In genomic region chr9:91676042-91676441, GRCh38 we compare ENCODE assay signal across 1 cellular context.
TF ChIP-seq lines count a peak whose summit lies in the region.

No MANE protein-coding gene starts in this region.

TF ChIP-seq in SK-N-SH treated with all-trans-retinoic acid at 6 μM for 48 hours, 23 proteins besides CTCF, POLR2A, EP300 and RAD21 (continued from another document):
- TF ChIP-seq, protein P1, sequence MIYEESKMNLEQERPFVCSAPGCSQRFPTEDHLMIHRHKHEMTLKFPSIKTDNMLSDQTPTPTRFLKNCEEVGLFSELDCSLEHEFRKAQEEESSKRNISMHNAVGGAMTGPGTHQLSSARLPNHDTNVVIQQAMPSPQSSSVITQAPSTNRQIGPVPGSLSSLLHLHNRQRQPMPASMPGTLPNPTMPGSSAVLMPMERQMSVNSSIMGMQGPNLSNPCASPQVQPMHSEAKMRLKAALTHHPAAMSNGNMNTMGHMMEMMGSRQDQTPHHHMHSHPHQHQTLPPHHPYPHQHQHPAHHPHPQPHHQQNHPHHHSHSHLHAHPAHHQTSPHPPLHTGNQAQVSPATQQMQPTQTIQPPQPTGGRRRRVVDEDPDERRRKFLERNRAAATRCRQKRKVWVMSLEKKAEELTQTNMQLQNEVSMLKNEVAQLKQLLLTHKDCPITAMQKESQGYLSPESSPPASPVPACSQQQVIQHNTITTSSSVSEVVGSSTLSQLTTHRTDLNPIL (CRISPR knock-in tag; IDR thresholded peaks at IDR 0.05; ENCODE audit: low read depth), result no peak
- no peak for TF ChIP-seq CSDC2 (CRISPR knock-in tag; IDR thresholded peaks at IDR 0.05)
- TF ChIP-seq, protein P2, sequence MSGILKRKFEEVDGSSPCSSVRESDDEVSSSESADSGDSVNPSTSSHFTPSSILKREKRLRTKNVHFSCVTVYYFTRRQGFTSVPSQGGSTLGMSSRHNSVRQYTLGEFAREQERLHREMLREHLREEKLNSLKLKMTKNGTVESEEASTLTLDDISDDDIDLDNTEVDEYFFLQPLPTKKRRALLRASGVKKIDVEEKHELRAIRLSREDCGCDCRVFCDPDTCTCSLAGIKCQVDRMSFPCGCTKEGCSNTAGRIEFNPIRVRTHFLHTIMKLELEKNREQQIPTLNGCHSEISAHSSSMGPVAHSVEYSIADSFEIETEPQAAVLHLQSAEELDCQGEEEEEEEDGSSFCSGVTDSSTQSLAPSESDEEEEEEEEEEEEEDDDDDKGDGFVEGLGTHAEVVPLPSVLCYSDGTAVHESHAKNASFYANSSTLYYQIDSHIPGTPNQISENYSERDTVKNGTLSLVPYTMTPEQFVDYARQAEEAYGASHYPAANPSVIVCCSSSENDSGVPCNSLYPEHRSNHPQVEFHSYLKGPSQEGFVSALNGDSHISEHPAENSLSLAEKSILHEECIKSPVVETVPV (CRISPR knock-in tag; IDR thresholded peaks at IDR 0.05), result no peak
- TF ChIP-seq ZNF565 (CRISPR knock-in tag; conservative IDR thresholded peaks at IDR 0.05; ENCODE audit: low read depth), result no peak
- no peak for TF ChIP-seq GLIS3 (CRISPR knock-in tag; IDR thresholded peaks at IDR 0.05)
- no peak for TF ChIP-seq ZFP3 (CRISPR knock-in tag; IDR thresholded peaks at IDR 0.05)
